8 cellular contexts compared by ENCODE assay signal in the genomic region with DNA sequence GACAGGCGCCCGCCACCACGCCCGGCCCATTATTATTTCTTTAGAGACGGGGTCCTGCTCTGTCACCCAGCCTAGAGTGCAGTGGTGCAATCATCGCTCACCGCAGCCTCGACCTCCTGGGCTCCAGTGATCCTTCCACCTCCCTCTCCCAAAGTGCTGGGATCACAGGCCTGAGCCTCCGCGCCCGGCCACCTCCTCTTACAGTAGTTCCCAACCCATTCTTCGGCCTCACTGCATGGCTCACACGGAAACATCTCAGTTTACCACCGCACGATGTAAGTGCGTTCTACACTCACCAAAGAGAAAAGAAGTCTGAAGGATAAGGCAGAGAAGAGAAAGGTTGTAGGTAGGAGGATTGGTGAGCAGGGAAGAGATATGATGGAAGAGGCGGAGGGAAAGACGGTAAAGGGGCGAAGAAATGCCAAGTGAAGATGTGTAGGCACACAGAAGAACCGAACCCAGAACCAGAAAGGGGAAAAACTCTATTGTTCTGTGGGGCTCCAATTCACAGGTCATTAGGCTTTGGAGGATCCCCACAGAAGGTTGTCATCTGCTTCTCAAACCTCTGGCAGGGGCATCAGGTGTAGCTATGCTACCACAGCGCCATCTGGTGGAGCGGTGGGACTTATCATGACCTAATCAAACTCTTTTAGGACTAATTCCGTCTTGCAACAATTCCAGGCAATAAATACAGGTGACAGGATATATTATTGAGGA.
A peak's percentile ranks its signal among the peaks of the same experiment; 100 is the strongest.
DNase-seq lines count a peak whose midpoint lies in the region; ATAC-seq, FAIRE-seq and TF ChIP-seq lines count a peak whose summit lies in the region.

No MANE protein-coding gene starts in this region.

- no peaks in the 10 kb centered on the region for H3F3A ChIP-seq in SU-DHL-6 (ENCODE audit: insufficient read depth)

- no peaks in the 10 kb centered on the region for H3K4me1 Mint-ChIP-seq in activated naive CD8-positive, alpha-beta T cell treated with anti-CD3 and anti-CD28 coated beads for 36 hours
- peaks cover 4% of the 10 kb centered on the region for H3K4me1 Mint-ChIP-seq in progenitor cell of endocrine pancreas (ENCODE audit: low read depth)

- H3K36me3 ChIP-seq in SU-DHL-6 (ENCODE audit: low read length) = no peaks in the 10 kb centered on the region

- no peak overlapping the region for H3K9ac ChIP-seq in SU-DHL-6 (ENCODE audit: low read length)

- H3K79me2 ChIP-seq in SU-DHL-6 (ENCODE audit: insufficient read depth, low read length) = no peaks in the 10 kb centered on the region

- H3K27me3 ChIP-seq in SU-DHL-6 (ENCODE audit: low read length) = no peaks in the 10 kb centered on the region

- no peak overlapping the region for H3K4me3 Mint-ChIP-seq in activated naive CD8-positive, alpha-beta T cell treated with anti-CD3 and anti-CD28 coated beads for 36 hours
- no peak overlapping the region for H3K4me3 Mint-ChIP-seq in progenitor cell of endocrine pancreas (ENCODE audit: low read depth)

- H3K27ac ChIP-seq in SU-DHL-6 (ENCODE audit: low read depth, low read length) = no peak overlapping the region

- no peak for TF ChIP-seq POLR2A in H54 (IDR thresholded peaks at IDR 0.05; ENCODE audit: low read depth, low read length)

- TF ChIP-seq CTCF in SU-DHL-6 (IDR thresholded peaks at IDR 0.05; ENCODE audit: insufficient read depth, low read length, poor library complexity, severe bottlenecking) = peak; percentile 88
- TF ChIP-seq CTCF in progenitor cell of endocrine pancreas (IDR thresholded peaks at IDR 0.05; ENCODE audit: unreplicated experiment) = peak; percentile 98

- intact Hi-C loops in Right ventricle myocardium superior (cut with DNase I) = loop anchor here (2.0 to 5.0 kb wide), 2 partner anchors 176 to 850 kb away; no protein-coding TSS in a partner anchor

- no peak overlapping the region for H2AFZ ChIP-seq in SU-DHL-6 (ENCODE audit: low read depth, low read length, severe bottlenecking)

- no peaks in the 10 kb centered on the region for H3K27me3 Mint-ChIP-seq in activated naive CD8-positive, alpha-beta T cell treated with anti-CD3 and anti-CD28 coated beads for 36 hours
- H3K27me3 Mint-ChIP-seq in progenitor cell of endocrine pancreas = peaks cover 3% of the 10 kb centered on the region

- H3K36me3 Mint-ChIP-seq in activated naive CD8-positive, alpha-beta T cell treated with anti-CD3 and anti-CD28 coated beads for 36 hours = no peaks in the 10 kb centered on the region
- H3K36me3 Mint-ChIP-seq in progenitor cell of endocrine pancreas (ENCODE audit: insufficient read depth) = no peaks in the 10 kb centered on the region

- ATAC-seq in Right ventricle myocardium superior (ENCODE audit: poor library complexity) = peak; percentile 85

- no peak overlapping the region for H3K4me3 ChIP-seq in SU-DHL-6 (ENCODE audit: insufficient read depth, low read length, poor library complexity, severe bottlenecking)

- H3K9me2 ChIP-seq in SU-DHL-6 (replicated peaks; ENCODE audit: insufficient read depth, low read length) = no peaks in the 10 kb centered on the region

- no peak overlapping the region for H3K4me2 ChIP-seq in SU-DHL-6 (ENCODE audit: low read depth, low read length, poor library complexity, severe bottlenecking)

- H3K9me3 ChIP-seq in SU-DHL-6 (ENCODE audit: insufficient read depth, low read length) = no peaks in the 10 kb centered on the region

- no peaks in the 10 kb centered on the region for H4K20me1 ChIP-seq in SU-DHL-6 (ENCODE audit: low read depth, low read length)

- no peak overlapping the region for H3K27ac Mint-ChIP-seq in activated naive CD8-positive, alpha-beta T cell treated with anti-CD3 and anti-CD28 coated beads for 36 hours
- no peak overlapping the region for H3K27ac Mint-ChIP-seq in progenitor cell of endocrine pancreas

- FAIRE-seq in H54 (lab: Jason Lieb, UNC) = no peak
- peak; percentile 74 for FAIRE-seq in urothelium cell line (lab: Jason Lieb, UNC)

- no peaks in the 10 kb centered on the region for H3K9me3 Mint-ChIP-seq in activated naive CD8-positive, alpha-beta T cell treated with anti-CD3 and anti-CD28 coated beads for 36 hours
- no peaks in the 10 kb centered on the region for H3K9me3 Mint-ChIP-seq in progenitor cell of endocrine pancreas (ENCODE audit: low read depth)

- DNase-seq in DMS53 (lab: John Stamatoyannopoulos, UW) (peak; percentile 88), H54 (ENCODE audit: insufficient read length, low spot score) (peak; percentile 42), NCI-H128 (lab: John Stamatoyannopoulos, UW; ENCODE audit: unreplicated experiment) (peak; percentile 86), Right ventricle myocardium superior (peak; percentile 91), progenitor cell of endocrine pancreas (ENCODE audit: low spot score, unreplicated experiment) (peak; percentile 81), urothelium cell line (ENCODE audit: low spot score) (peak; percentile 60)
- peak; percentile 70 for DNase-seq in activated naive CD8-positive, alpha-beta T cell treated with anti-CD3 and anti-CD28 coated beads for 36 hours
